ENCODE assay signal across 23 cellular contexts in genomic region chr19:35425682-35426081, GRCh38. TPM values are rescaled to one million over a fixed set of nuclear protein-coding genes. Genes with fewer than 3 reads are reported as not detected.
"Had no signal": no experiment of that assay in that cellular context is flagged by ENCODE, and none has a peak within 500 bp of the region (broad histone marks: within the 10 kb centered on the region; RNA-seq: fewer than 3 reads in every experiment).

No MANE protein-coding gene starts in this region.

- H3K4me2 ChIP-seq: SK-N-SH had no signal

- DNase-seq: IMR-90, Karpas-422, KG1, MM.1S, NCI-H1092 treated with DMSO at 0.1 percent for 48 hours, NCI-H1436, NCI-H187, NCI-H2029, NCI-H2081 treated with DMSO at 0.1 percent for 48 hours, NCI-H2171, NCI-H226, NCI-H446, NCI-H510A, NCI-H524 treated with DMSO at 0.1 percent for 48 hours, NCI-H69, NCI-H774, SHP77, SK-N-SH, SW 1271 had no signal

- H3K9me3 ChIP-seq: SK-N-SH had no signal

- H3K27ac ChIP-seq: RWPE1 had no signal

- H3K9ac ChIP-seq: SK-N-SH had no signal

RNA-seq across cellular contexts. Expression of gene FFAR2, which starts 22.4 kb away (rescaled TPM):
- total RNA-seq: IMR-90, M059J had no signal
- polyA plus RNA-seq: IMR-90, SK-N-SH had no signal

RNA-seq across cellular contexts. Expression of gene GPR42, which starts 54.8 kb away (rescaled TPM):
- total RNA-seq: HT-29, IMR-90, M059J, SK-MEL-5 had no signal
- polyA plus RNA-seq: IMR-90, SK-N-SH had no signal
